Comparison of ENCODE assay signal across 2 cellular contexts in the genomic region with DNA sequence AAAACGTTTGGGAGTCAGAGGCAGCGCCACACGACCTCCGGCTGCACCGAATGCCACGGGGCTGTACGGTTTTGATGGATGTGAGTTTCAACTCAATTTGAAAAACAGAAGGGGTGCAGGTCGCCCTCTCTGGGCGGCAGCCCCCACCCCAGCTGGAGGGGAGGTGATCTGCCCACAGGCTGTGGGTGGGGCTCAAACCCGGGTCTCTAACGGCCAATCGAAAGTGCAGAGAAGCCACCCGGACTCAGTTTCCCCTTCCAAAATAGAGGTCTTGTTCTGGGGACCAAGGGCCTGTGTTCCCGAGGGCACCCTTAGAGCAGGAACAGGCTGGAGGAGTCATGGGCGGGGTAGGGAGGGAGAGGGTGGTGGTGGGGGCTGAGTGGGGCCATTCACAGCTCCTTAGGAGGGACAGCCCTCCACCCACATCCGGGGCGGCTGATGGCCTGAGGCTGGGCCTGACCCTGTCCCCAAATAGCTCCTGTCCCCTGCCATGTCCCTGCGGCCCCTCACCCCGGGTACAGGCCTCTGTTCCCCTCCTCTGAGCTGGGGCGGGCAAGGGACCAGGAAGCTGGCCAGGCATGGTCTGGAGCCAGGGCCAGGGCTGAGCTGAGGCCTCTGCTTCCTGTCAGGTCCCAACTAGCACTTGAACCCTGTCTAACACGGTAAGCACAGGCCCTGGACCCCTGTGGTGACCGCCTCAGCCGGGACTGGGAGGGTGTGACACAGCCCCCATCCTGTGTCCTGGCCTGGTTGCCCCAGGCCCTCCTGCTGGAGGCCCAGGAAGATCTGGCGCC.
TF ChIP-seq lines count a peak whose summit lies in the region.

No MANE protein-coding gene starts in this region.

TF ChIP-seq in GM23338, 12 proteins besides CTCF, POLR2A, EP300 and RAD21 (continues in another document):
- TF ChIP-seq EZH2phosphoT487 (IDR thresholded peaks at IDR 0.05; ENCODE audit: unreplicated experiment) (no peak), NANOG (IDR thresholded peaks at IDR 0.05; ENCODE audit: borderline replicate concordance) (no peak), ZNF331 (CRISPR knock-in tag; IDR thresholded peaks at IDR 0.05; ENCODE audit: low read depth) (no peak), POLR2AphosphoS5 (IDR thresholded peaks at IDR 0.05; ENCODE audit: low read depth) (no peak), CREB1 (CRISPR knock-in tag; IDR thresholded peaks at IDR 0.05; ENCODE audit: low read depth) (no peak), ZNF114 (CRISPR knock-in tag; IDR thresholded peaks at IDR 0.05) (no peak)
- TF ChIP-seq, protein P1, sequence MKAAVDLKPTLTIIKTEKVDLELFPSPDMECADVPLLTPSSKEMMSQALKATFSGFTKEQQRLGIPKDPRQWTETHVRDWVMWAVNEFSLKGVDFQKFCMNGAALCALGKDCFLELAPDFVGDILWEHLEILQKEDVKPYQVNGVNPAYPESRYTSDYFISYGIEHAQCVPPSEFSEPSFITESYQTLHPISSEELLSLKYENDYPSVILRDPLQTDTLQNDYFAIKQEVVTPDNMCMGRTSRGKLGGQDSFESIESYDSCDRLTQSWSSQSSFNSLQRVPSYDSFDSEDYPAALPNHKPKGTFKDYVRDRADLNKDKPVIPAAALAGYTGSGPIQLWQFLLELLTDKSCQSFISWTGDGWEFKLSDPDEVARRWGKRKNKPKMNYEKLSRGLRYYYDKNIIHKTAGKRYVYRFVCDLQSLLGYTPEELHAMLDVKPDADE (IDR thresholded peaks at IDR 0.05) = no peak
- TF ChIP-seq, protein P2, sequence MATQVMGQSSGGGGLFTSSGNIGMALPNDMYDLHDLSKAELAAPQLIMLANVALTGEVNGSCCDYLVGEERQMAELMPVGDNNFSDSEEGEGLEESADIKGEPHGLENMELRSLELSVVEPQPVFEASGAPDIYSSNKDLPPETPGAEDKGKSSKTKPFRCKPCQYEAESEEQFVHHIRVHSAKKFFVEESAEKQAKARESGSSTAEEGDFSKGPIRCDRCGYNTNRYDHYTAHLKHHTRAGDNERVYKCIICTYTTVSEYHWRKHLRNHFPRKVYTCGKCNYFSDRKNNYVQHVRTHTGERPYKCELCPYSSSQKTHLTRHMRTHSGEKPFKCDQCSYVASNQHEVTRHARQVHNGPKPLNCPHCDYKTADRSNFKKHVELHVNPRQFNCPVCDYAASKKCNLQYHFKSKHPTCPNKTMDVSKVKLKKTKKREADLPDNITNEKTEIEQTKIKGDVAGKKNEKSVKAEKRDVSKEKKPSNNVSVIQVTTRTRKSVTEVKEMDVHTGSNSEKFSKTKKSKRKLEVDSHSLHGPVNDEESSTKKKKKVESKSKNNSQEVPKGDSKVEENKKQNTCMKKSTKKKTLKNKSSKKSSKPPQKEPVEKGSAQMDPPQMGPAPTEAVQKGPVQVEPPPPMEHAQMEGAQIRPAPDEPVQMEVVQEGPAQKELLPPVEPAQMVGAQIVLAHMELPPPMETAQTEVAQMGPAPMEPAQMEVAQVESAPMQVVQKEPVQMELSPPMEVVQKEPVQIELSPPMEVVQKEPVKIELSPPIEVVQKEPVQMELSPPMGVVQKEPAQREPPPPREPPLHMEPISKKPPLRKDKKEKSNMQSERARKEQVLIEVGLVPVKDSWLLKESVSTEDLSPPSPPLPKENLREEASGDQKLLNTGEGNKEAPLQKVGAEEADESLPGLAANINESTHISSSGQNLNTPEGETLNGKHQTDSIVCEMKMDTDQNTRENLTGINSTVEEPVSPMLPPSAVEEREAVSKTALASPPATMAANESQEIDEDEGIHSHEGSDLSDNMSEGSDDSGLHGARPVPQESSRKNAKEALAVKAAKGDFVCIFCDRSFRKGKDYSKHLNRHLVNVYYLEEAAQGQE (IDR thresholded peaks at IDR 0.05; ENCODE audit: unreplicated experiment) = no peak

TF ChIP-seq in K562, 482 proteins besides CTCF, POLR2A, EP300 and RAD21:
- TF ChIP-seq NBN (IDR thresholded peaks at IDR 0.05; ENCODE audit: low read depth) (no peak), ZBTB8A (IDR thresholded peaks at IDR 0.05; ENCODE audit: partially characterized antibody) (no peak), FOSL1 (tag; conservative IDR thresholded peaks at IDR 0.05) (peak; percentile 25; the same call in 1 of the 2 replicates), NELFE (IDR thresholded peaks at IDR 0.05; ENCODE audit: insufficient read depth, insufficient read length) (no peak), CBFA2T2 (conservative IDR thresholded peaks at IDR 0.05) (0 out of 2 replicates have a peak, but pooled peaks have one; percentile 1), IFI16 (CRISPR knock-in tag; IDR thresholded peaks at IDR 0.05) (no peak), BRF1 (IDR thresholded peaks at IDR 0.05; ENCODE audit: borderline replicate concordance, extremely low read depth, insufficient read length) (no peak)
- TF ChIP-seq, protein P3, sequence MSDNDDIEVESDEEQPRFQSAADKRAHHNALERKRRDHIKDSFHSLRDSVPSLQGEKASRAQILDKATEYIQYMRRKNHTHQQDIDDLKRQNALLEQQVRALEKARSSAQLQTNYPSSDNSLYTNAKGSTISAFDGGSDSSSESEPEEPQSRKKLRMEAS (CRISPR knock-in tag; IDR thresholded peaks at IDR 0.05) = peak; percentile 1; the same call in 1 of the 2 replicates
- TF ChIP-seq, protein P4, sequence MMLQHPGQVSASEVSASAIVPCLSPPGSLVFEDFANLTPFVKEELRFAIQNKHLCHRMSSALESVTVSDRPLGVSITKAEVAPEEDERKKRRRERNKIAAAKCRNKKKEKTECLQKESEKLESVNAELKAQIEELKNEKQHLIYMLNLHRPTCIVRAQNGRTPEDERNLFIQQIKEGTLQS (IDR thresholded peaks at IDR 0.05) = 0 out of 2 replicates have a peak, but pooled peaks have one; percentile 2
- TF ChIP-seq, protein P4 (CRISPR knock-in tag; conservative IDR thresholded peaks at IDR 0.05) = no peak
- TF ChIP-seq, protein P5, sequence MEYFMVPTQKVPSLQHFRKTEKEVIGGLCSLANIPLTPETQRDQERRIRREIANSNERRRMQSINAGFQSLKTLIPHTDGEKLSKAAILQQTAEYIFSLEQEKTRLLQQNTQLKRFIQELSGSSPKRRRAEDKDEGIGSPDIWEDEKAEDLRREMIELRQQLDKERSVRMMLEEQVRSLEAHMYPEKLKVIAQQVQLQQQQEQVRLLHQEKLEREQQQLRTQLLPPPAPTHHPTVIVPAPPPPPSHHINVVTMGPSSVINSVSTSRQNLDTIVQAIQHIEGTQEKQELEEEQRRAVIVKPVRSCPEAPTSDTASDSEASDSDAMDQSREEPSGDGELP (CRISPR knock-in tag; IDR thresholded peaks at IDR 0.05; ENCODE audit: borderline replicate concordance) = 0 out of 2 replicates have a peak, but pooled peaks have one; percentile 26
- TF ChIP-seq, protein P6, sequence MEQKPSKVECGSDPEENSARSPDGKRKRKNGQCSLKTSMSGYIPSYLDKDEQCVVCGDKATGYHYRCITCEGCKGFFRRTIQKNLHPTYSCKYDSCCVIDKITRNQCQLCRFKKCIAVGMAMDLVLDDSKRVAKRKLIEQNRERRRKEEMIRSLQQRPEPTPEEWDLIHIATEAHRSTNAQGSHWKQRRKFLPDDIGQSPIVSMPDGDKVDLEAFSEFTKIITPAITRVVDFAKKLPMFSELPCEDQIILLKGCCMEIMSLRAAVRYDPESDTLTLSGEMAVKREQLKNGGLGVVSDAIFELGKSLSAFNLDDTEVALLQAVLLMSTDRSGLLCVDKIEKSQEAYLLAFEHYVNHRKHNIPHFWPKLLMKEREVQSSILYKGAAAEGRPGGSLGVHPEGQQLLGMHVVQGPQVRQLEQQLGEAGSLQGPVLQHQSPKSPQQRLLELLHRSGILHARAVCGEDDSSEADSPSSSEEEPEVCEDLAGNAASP (IDR thresholded peaks at IDR 0.05) = no peak
- TF ChIP-seq, protein P7, sequence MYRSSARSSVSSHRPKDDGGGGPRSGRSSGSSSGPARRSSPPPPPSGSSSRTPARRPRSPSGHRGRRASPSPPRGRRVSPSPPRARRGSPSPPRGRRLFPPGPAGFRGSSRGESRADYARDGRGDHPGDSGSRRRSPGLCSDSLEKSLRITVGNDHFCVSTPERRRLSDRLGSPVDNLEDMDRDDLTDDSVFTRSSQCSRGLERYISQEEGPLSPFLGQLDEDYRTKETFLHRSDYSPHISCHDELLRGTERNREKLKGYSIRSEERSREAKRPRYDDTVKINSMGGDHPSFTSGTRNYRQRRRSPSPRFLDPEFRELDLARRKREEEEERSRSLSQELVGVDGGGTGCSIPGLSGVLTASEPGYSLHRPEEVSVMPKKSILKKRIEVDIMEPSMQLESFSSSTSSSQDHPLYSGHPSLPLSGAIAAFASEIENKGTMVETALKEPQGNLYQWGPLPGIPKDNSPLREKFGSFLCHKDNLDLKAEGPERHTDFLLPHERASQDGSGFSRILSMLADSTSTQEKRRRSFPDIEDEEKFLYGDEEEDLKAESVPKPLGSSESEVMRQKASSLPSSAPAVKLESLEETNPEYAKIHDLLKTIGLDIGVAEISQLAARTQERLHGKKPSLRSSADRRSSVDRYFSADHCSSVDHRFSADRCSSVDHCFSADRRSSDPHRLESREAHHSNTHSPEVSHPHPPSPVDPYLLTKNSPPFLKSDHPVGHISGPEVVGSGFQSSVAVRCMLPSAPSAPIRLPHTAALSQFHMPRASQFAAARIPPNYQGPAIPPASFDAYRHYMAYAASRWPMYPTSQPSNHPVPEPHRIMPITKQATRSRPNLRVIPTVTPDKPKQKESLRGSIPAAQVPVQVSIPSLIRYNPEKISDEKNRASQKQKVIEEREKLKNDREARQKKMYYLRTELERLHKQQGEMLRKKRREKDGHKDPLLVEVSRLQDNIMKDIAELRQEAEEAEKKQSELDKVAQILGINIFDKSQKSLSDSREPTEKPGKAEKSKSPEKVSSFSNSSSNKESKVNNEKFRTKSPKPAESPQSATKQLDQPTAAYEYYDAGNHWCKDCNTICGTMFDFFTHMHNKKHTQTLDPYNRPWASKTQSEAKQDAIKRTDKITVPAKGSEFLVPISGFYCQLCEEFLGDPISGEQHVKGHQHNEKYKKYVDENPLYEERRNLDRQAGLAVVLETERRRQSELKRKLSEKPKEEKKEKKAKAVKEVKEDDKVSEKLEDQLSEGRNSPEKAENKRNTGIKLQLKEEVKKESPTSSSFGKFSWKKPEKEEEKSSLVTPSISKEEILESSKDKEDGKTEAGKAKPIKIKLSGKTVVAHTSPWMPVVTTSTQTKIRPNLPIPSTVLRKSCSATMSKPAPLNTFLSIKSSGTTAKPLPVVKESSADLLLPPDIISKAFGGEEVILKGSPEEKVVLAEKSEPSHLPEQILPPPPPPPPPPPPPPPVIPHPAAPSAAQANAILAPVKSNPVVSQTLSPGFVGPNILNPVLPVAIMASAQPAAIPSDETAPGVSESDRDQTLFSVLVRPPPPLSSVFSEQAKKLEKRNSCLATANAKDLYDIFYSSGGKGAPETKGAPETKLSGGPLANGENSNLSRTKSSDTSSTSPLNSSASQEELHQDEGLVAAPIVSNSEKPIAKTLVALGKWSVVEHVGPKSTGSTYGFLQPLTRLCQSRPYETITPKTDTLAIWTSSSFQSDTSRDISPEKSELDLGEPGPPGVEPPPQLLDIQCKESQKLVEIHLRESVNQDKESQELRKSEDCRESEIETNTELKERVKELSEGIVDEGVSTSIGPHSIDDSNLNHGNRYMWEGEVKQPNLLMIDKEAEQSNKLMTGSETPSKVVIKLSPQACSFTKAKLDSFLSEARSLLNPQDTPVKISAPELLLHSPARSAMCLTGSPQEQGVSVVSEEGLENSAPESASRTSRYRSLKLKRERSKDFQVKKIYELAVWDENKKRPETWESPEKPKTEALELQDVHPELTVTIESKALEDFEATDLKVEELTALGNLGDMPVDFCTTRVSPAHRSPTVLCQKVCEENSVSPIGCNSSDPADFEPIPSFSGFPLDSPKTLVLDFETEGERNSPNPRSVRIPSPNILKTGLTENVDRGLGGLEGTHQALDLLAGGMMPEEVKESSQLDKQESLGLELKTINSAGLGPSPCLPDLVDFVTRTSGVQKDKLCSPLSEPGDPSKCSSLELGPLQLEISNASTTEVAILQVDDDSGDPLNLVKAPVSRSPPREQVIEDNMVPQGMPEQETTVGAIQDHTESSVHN (IDR thresholded peaks at IDR 0.05; ENCODE audit: borderline replicate concordance in 1 of 2, low read depth in 1 of 2) = no peak
- TF ChIP-seq, protein P8, sequence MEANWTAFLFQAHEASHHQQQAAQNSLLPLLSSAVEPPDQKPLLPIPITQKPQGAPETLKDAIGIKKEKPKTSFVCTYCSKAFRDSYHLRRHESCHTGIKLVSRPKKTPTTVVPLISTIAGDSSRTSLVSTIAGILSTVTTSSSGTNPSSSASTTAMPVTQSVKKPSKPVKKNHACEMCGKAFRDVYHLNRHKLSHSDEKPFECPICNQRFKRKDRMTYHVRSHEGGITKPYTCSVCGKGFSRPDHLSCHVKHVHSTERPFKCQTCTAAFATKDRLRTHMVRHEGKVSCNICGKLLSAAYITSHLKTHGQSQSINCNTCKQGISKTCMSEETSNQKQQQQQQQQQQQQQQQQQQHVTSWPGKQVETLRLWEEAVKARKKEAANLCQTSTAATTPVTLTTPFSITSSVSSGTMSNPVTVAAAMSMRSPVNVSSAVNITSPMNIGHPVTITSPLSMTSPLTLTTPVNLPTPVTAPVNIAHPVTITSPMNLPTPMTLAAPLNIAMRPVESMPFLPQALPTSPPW (CRISPR knock-in tag; IDR thresholded peaks at IDR 0.05) = no peak
